26 cellular contexts compared by ENCODE assay signal in genomic region chr13:31119526-31119925, GRCh38.
"Had no signal": no experiment of that assay in that cellular context is flagged by ENCODE, and none has a peak within 500 bp of the region (broad histone marks: within the 10 kb centered on the region; RNA-seq: fewer than 3 reads in every experiment).

No MANE protein-coding gene starts in this region.

- H3K4me1 Mint-ChIP-seq: immature natural killer cell; stimulated activated memory B cell treated with anti-CD40 and anti-IgM and Interleukin-4, amounts not matched to agents 10 μg/mL and 1 μg/mL and 100 μg/mL, for 72 hours had no signal

- FAIRE-seq: islet of Langerhans, kidney had no signal

- H3K9ac ChIP-seq: parathyroid adenoma had no signal

- H3K4me2 ChIP-seq: smooth muscle cell had no signal

- H3K4me1 ChIP-seq: left ventricle myocardium inferior, parathyroid adenoma, right atrium auricular region, right lobe of liver, uterus had no signal

- H3K27me3 ChIP-seq: right atrium auricular region, right lobe of liver, tibial nerve, uterus had no signal

- H3K4me3 Mint-ChIP-seq: immature natural killer cell; memory B cell; natural killer cell treated with Interleukin-12 subunit alpha and Interleukin-12 subunit beta and Interleukin-15 and Interleukin-18, amount 100 ng/mL, for 72 hours; stimulated activated memory B cell treated with anti-CD40 and anti-IgM and Interleukin-4, amounts not matched to agents 10 μg/mL and 1 μg/mL and 100 μg/mL, for 72 hours; stimulated activated naive CD8-positive, alpha-beta T cell treated with anti-CD3 and anti-CD28 coated beads, Interleukin-15, amount 100 ng/mL, for 72 hours; type B pancreatic cell had no signal

- H3K4me3 ChIP-seq: left ventricle myocardium inferior, mucosa of descending colon, right atrium auricular region, right lobe of liver, smooth muscle cell, tibial nerve, uterus had no signal

- ATAC-seq: mucosa of descending colon; naive thymus-derived CD4-positive, alpha-beta T cell; natural killer cell treated with Interleukin-12 subunit alpha and Interleukin-12 subunit beta and Interleukin-15 and Interleukin-18, amount 100 ng/mL, for 72 hours; right lobe of liver; stimulated activated memory B cell treated with anti-CD40 and anti-IgM and Interleukin-4, amounts not matched to agents 10 μg/mL and 1 μg/mL and 100 μg/mL, for 72 hours; stimulated activated naive CD8-positive, alpha-beta T cell treated with anti-CD3 and anti-CD28 coated beads, Interleukin-15, amount 100 ng/mL, for 72 hours had no signal

- H3K36me3 Mint-ChIP-seq: immature natural killer cell; memory B cell; naive thymus-derived CD4-positive, alpha-beta T cell; natural killer cell treated with Interleukin-12 subunit alpha and Interleukin-12 subunit beta and Interleukin-15 and Interleukin-18, amount 100 ng/mL, for 72 hours; stimulated activated memory B cell treated with anti-CD40 and anti-IgM and Interleukin-4, amounts not matched to agents 10 μg/mL and 1 μg/mL and 100 μg/mL, for 72 hours; type B pancreatic cell had no signal

- H3K27ac Mint-ChIP-seq: immature natural killer cell; memory B cell; natural killer cell treated with Interleukin-12 subunit alpha and Interleukin-12 subunit beta and Interleukin-15 and Interleukin-18, amount 100 ng/mL, for 72 hours; stimulated activated memory B cell treated with anti-CD40 and anti-IgM and Interleukin-4, amounts not matched to agents 10 μg/mL and 1 μg/mL and 100 μg/mL, for 72 hours; type B pancreatic cell had no signal

- H3K27ac ChIP-seq: left ventricle myocardium inferior, parathyroid adenoma, right atrium auricular region, right lobe of liver, tibial nerve, uterus had no signal

- H3K79me2 ChIP-seq: parathyroid adenoma had no signal

- H3K9me3 Mint-ChIP-seq: immature natural killer cell; memory B cell; natural killer cell treated with Interleukin-12 subunit alpha and Interleukin-12 subunit beta and Interleukin-15 and Interleukin-18, amount 100 ng/mL, for 72 hours; stimulated activated memory B cell treated with anti-CD40 and anti-IgM and Interleukin-4, amounts not matched to agents 10 μg/mL and 1 μg/mL and 100 μg/mL, for 72 hours; stimulated activated naive CD8-positive, alpha-beta T cell treated with anti-CD3 and anti-CD28 coated beads, Interleukin-15, amount 100 ng/mL, for 72 hours; type B pancreatic cell had no signal

- H2AFZ ChIP-seq: parathyroid adenoma had no signal

- DNase-seq: hypothalamus; immature natural killer cell; kidney; left ventricle myocardium inferior; midbrain; mucosa of descending colon; naive thymus-derived CD4-positive, alpha-beta T cell; nucleus accumbens; right lobe of liver; stimulated activated CD4-positive, alpha-beta T cell treated with anti-CD3 and anti-CD28 coated beads, Interleukin-1b, Interleukin-23, amount 100 ng/mL, for 48 hours; stimulated activated CD4-positive, alpha-beta T cell treated with anti-CD3 and anti-CD28 coated beads, Interleukin-2, amount 100 ng/mL, for 48 hours; stimulated activated CD4-positive, alpha-beta T cell treated with anti-CD3 and anti-CD28 coated beads, Interleukin-4, amount 100 ng/mL, for 4 hours; stimulated activated CD8-positive, alpha-beta memory T cell treated with anti-CD3 and anti-CD28 coated beads, Interleukin-4, amount 100 ng/mL, for 48 hours; stimulated activated naive CD4-positive, alpha-beta T cell treated with Interleukin-2 at 50 U/mL for 16 hours; stimulated activated naive CD8-positive, alpha-beta T cell treated with anti-CD3 and anti-CD28 coated beads, Interleukin-15, amount 100 ng/mL, for 72 hours; substantia nigra; uterus had no signal

- H3K36me3 ChIP-seq: left ventricle myocardium inferior, right atrium auricular region, right lobe of liver, tibial nerve, uterus had no signal

- H3K9me3 ChIP-seq: left ventricle myocardium inferior, mucosa of descending colon, right atrium auricular region, right lobe of liver, tibial nerve, uterus had no signal
